In genomic region chr11:73331138-73331916, GRCh38 we compare ENCODE assay signal across 12 cellular contexts. TPM values are rescaled to one million over a fixed set of nuclear protein-coding genes. Genes with fewer than 3 reads are reported as not detected.
DNase-seq lines count a peak whose midpoint lies in the region; ATAC-seq, FAIRE-seq and TF ChIP-seq lines count a peak whose summit lies in the region.
"Had no signal": no experiment of that assay in that cellular context is flagged by ENCODE, and none has a peak within 500 bp of the region (broad histone marks: within the 10 kb centered on the region; RNA-seq: fewer than 3 reads in every experiment).

No MANE protein-coding gene starts in this region.

- TF ChIP-seq EP300 in H1 (IDR thresholded peaks at IDR 0.05; ENCODE audit: borderline replicate concordance in 1 of 2, low read depth in 2 of 2, low read length in 2 of 2) = peak in 1 of 2 experiments; percentile 69; a peak in 1 of 3 replicates
- no peak for TF ChIP-seq EP300 in tibial nerve (IDR thresholded peaks at IDR 0.05)

- no peak for ATAC-seq in GM19395 (IDR thresholded peaks at IDR 0.05; ENCODE audit: unreplicated experiment)
- ATAC-seq: activated CD8-positive, alpha-beta memory T cell treated with anti-CD3 and anti-CD28 coated beads, Interleukin-2, amount 10 ng/mL, durations not matched to agents 7 days and 5 days; stimulated activated naive CD8-positive, alpha-beta T cell treated with anti-CD3 and anti-CD28 coated beads, Interleukin-15, amount 100 ng/mL, for 72 hours had no signal

- H3K23me2 ChIP-seq in H1 (ENCODE audit: low read depth, low read length) = no peaks in the 10 kb centered on the region

- H3K36me3 ChIP-seq in Peyer's patch = no peaks in the 10 kb centered on the region
- no peaks in the 10 kb centered on the region for H3K36me3 ChIP-seq in H1 (ENCODE audit: control insufficient read depth in 2 of 4, insufficient read depth in 4 of 4, low read length in 3 of 4)
- H3K36me3 ChIP-seq in mesenchymal stem cell (ENCODE audit: control insufficient read depth in 1 of 2, insufficient read depth in 2 of 2, low read depth in 1 of 2, low read length in 2 of 2) = peaks cover 0 to 14% of the 10 kb centered on the region in 2 experiments
- no peaks in the 10 kb centered on the region for H3K36me3 ChIP-seq in tibial nerve

- H4K91ac ChIP-seq in H1 (replicated peaks; ENCODE audit: insufficient read length, low read length) (no peak overlapping the region), mesenchymal stem cell (ENCODE audit: low read length) (peak overlapping the region; percentile 96)

- no peaks in the 10 kb centered on the region for H3K79me2 ChIP-seq in H1 (ENCODE audit: control insufficient read depth in 1 of 2, insufficient read depth in 2 of 2, low read length in 2 of 2)

- H2BK15ac ChIP-seq in H1 (ENCODE audit: low read length) (no peak overlapping the region), mesenchymal stem cell (ENCODE audit: low read depth, poor library complexity, severe bottlenecking) (peak overlapping the region; percentile 60)

- H3K4me3 ChIP-seq in Peyer's patch (no peak overlapping the region), H1 (ENCODE audit: extremely low read depth in 1 of 4, insufficient read depth in 2 of 4, low read depth in 3 of 4, low read length in 4 of 4) (peak overlapping the region in 3 of 4 experiments; percentile 25 to 31 (median 27); a peak in 4 of 8 replicates), mesenchymal stem cell (ENCODE audit: insufficient read depth in 1 of 2, low read depth in 1 of 2, low read length in 2 of 2) (no peak overlapping the region), tibial nerve (no peak overlapping the region)

- H3K27me3 ChIP-seq in Peyer's patch (no peaks in the 10 kb centered on the region), H1 (replicated peaks in 1 of 4; ENCODE audit: control insufficient read depth in 3 of 4, extremely low read depth in 1 of 4, insufficient read depth in 3 of 4, low read length in 3 of 4) (peaks cover 28 to 58% (median 52%) of the 10 kb centered on the region in 4 experiments), mesenchymal stem cell (ENCODE audit: control insufficient read depth in 1 of 2, insufficient read depth in 1 of 2, low read length in 2 of 2) (no peaks in the 10 kb centered on the region), tibial nerve (no peaks in the 10 kb centered on the region)

- H3K14ac ChIP-seq in H1 (ENCODE audit: insufficient read length) (no peak overlapping the region), mesenchymal stem cell (ENCODE audit: low read length in 2 of 2) (peak overlapping the region in 1 of 2 experiments; percentile 95)

- H3K9ac ChIP-seq in H1 (replicated peaks in 1 of 4; ENCODE audit: extremely low read depth in 1 of 4, low read depth in 3 of 4, low read length in 3 of 4) (no peak overlapping the region), mesenchymal stem cell (ENCODE audit: low read length) (peak overlapping the region; percentile 10)

- no peak overlapping the region for H3K56ac ChIP-seq in H1 (replicated peaks; ENCODE audit: insufficient read length, low read depth, low read length)

- FAIRE-seq in H1 (lab: Jason Lieb, UNC) = no peak
- FAIRE-seq: colon, keratinocyte had no signal

- H3K9me3 ChIP-seq in Peyer's patch (no peaks in the 10 kb centered on the region), H1 (ENCODE audit: insufficient read depth in 2 of 2, low read depth in 1 of 2, low read length in 1 of 2) (no peaks in the 10 kb centered on the region), mesenchymal stem cell (ENCODE audit: control insufficient read depth, low read length) (no peaks in the 10 kb centered on the region), tibial nerve (no peaks in the 10 kb centered on the region)

- no peak for TF ChIP-seq CTCF in Peyer's patch (IDR thresholded peaks at IDR 0.05)
- no peak for TF ChIP-seq CTCF in H1 (IDR thresholded peaks at IDR 0.05; ENCODE audit: control extremely low read depth in 1 of 3, insufficient read depth in 1 of 3, low read depth in 1 of 3, low read length in 3 of 3)
- TF ChIP-seq CTCF in tibial nerve (IDR thresholded peaks at IDR 0.05) = peak in 1 of 5 experiments; percentile 7

- H2AK5ac ChIP-seq in H1 (ENCODE audit: low read depth, low read length) (peak overlapping the region; percentile 32; the same call in 1 of the 2 replicates), mesenchymal stem cell (ENCODE audit: low read length, severe bottlenecking) (peak overlapping the region; percentile 99)

- no peak overlapping the region for H2BK20ac ChIP-seq in H1 (ENCODE audit: low read length)

- H3K4ac ChIP-seq in H1 (replicated peaks; ENCODE audit: insufficient read length, low read depth, low read length) = no peak overlapping the region
- peak overlapping the region; percentile 82 to 85 for H3K4ac ChIP-seq in mesenchymal stem cell (ENCODE audit: low read depth in 1 of 2, low read length in 2 of 2)

- CTCF ChIA-PET in H1 (lab: Charles Lee; ENCODE audit: partially characterized antibody) = interaction anchor here (0.6 to 15.6 kb wide), 16 partner anchors 9 to 379 kb away, joined by 3 to 258 read pairs (median 5); partner anchors contain the start of gene ARHGEF17

- H3K4me1 ChIP-seq in Peyer's patch (peaks cover 0 to 50% (median 0%) of the 10 kb centered on the region in 4 donors), H1 (replicated peaks in 1 of 4; ENCODE audit: control insufficient read depth in 3 of 4, insufficient read depth in 4 of 4, low read length in 3 of 4) (peaks cover 10 to 32% (median 24%) of the 10 kb centered on the region in 4 experiments), mesenchymal stem cell (ENCODE audit: control insufficient read depth, insufficient read depth, low read depth, low read length) (peaks cover 65% of the 10 kb centered on the region), tibial nerve (peaks cover 3 to 94% (median 70%) of the 10 kb centered on the region in 4 donors)

- H2BK5ac ChIP-seq in H1 (ENCODE audit: low read depth, low read length) (no peak overlapping the region), mesenchymal stem cell (ENCODE audit: low read depth, low read length, poor library complexity, severe bottlenecking) (peak overlapping the region; percentile 90)

- no peak overlapping the region for H4K5ac ChIP-seq in H1 (ENCODE audit: insufficient read length, low read depth, low read length)

- H2AFZ ChIP-seq in H1 (ENCODE audit: low read length) = no peak overlapping the region
- H2AFZ ChIP-seq in mesenchymal stem cell (ENCODE audit: low read depth, low read length) = no peak overlapping the region

- peaks cover 25 to 35% of the 10 kb centered on the region in 2 experiments for H4K20me1 ChIP-seq in H1 (replicated peaks in 1 of 2; ENCODE audit: control insufficient read depth in 1 of 2, insufficient read depth in 2 of 2, low read length in 2 of 2)

- DNase-seq in Peyer's patch (no peak), H1 (ENCODE audit: low read depth in 1 of 2, low spot score in 2 of 2) (peak in 1 of 2 experiments; percentile 84), mesenchymal stem cell (peak; percentile 80), tibial nerve (ENCODE audit: low spot score in 2 of 2) (no peak), cortex of kidney (lab: John Stamatoyannopoulos, UW) (no peak), ureter (ENCODE audit: low spot score) (no peak), DMS 273 treated with DMSO at 0.1 percent for 48 hours (lab: John Stamatoyannopoulos, UW) (no peak)
- DNase-seq: activated CD8-positive, alpha-beta memory T cell treated with anti-CD3 and anti-CD28 coated beads, Interleukin-2, amount 10 ng/mL, durations not matched to agents 7 days and 5 days; stimulated activated naive CD8-positive, alpha-beta T cell treated with anti-CD3 and anti-CD28 coated beads, Interleukin-15, amount 100 ng/mL, for 72 hours had no signal

- no peak for TF ChIP-seq RAD21 in H1 (IDR thresholded peaks at IDR 0.05 in 1 of 2, conservative IDR thresholded peaks at IDR 0.05 in 1 of 2; ENCODE audit: low read depth in 2 of 2, low read length in 2 of 2)

- H2BK12ac ChIP-seq in H1 (ENCODE audit: low read depth, low read length) (no peak overlapping the region), mesenchymal stem cell (ENCODE audit: low read length in 2 of 2) (peak overlapping the region; percentile 71 to 99)

- H3K23ac ChIP-seq in H1 (ENCODE audit: insufficient read length) (no peak overlapping the region), mesenchymal stem cell (ENCODE audit: low read length in 2 of 2) (peak overlapping the region in 1 of 2 experiments; percentile 14)

- peak overlapping the region in 3 of 4 donors; percentile 25 to 64 (median 52) for H3K27ac ChIP-seq in Peyer's patch
- no peak overlapping the region for H3K27ac ChIP-seq in H1 (ENCODE audit: low read depth, low read length)
- H3K27ac ChIP-seq in mesenchymal stem cell (ENCODE audit: low read length, poor library complexity, severe bottlenecking) = peak overlapping the region; percentile 88
- H3K27ac ChIP-seq in tibial nerve = peak overlapping the region; percentile 65 to 90 (median 81)

- no peak for TF ChIP-seq POLR2A in Peyer's patch (IDR thresholded peaks at IDR 0.05)
- no peak for TF ChIP-seq POLR2A in H1 (IDR thresholded peaks at IDR 0.05; ENCODE audit: control extremely low read depth in 1 of 2, low read depth in 2 of 2, low read length in 2 of 2)
- TF ChIP-seq POLR2A in tibial nerve (IDR thresholded peaks at IDR 0.05) = no peak

- H3K4me2 ChIP-seq in H1 (ENCODE audit: insufficient read depth in 1 of 2, low read depth in 2 of 2, low read length in 2 of 2) = peak overlapping the region; percentile 55 to 58
- peak overlapping the region; percentile 63 for H3K4me2 ChIP-seq in mesenchymal stem cell (ENCODE audit: low read length, poor library complexity, severe bottlenecking)

- no peak overlapping the region for H4K8ac ChIP-seq in H1 (ENCODE audit: extremely low read depth, insufficient read depth, low read length)
- peak overlapping the region; percentile 93 for H4K8ac ChIP-seq in mesenchymal stem cell (ENCODE audit: low read length)

- peak overlapping the region; percentile 34 for H3K18ac ChIP-seq in H1 (ENCODE audit: extremely low read depth, low read length)
- peak overlapping the region; percentile 95 to 98 for H3K18ac ChIP-seq in mesenchymal stem cell (ENCODE audit: low read depth in 1 of 2, low read length in 2 of 2)

- 36% methylated on average over 2 of the region's 4 CpGs; no CpG with 5 or more reads in 1 of the 2 experiments for WGBS in H1 (ENCODE audit: extremely low coverage in 1 of 2, insufficient coverage in 1 of 2, insufficient read length in 1 of 2, insufficient replicate concordance in 2 of 2, low coverage in 1 of 2, low lambda C conversion rate in 2 of 2, missing lambda C conversion rate in 1 of 2), 2 experiments
- 26% methylated on average over 4 of the region's 4 CpGs for WGBS in mesenchymal stem cell
- 24 to 34% methylated on average over 2 to 4 of the region's 4 CpGs for WGBS in tibial nerve, 2 donors

- no peak overlapping the region for H2BK120ac ChIP-seq in H1 (replicated peaks; ENCODE audit: low read depth, low read length)
- H2BK120ac ChIP-seq in mesenchymal stem cell (ENCODE audit: low read depth, low read length) = peak overlapping the region; percentile 69

- POLR2A ChIA-PET in H1 (lab: Charles Lee; ENCODE audit: partially characterized antibody) = interaction anchor here (1.0 to 10.7 kb wide), 3 partner anchors 10 to 23 kb away, joined by 3 to 91 read pairs (median 4); partner anchors contain the start of gene ARHGEF17

- H3K79me1 ChIP-seq in H1 (ENCODE audit: low read depth, low read length) (no peaks in the 10 kb centered on the region), mesenchymal stem cell (replicated peaks; ENCODE audit: low read length, poor library complexity, severe bottlenecking) (peaks cover 5% of the 10 kb centered on the region)

RNA-seq across cellular contexts. Expression of gene ARHGEF17, which starts 23.3 kb away (rescaled TPM):
- total RNA-seq in Peyer's patch = 10 to 100 TPM in 3 of 4 donors, 1 to 10 TPM in 1; 3.2 to 33.8 (median 17.4) TPM
- total RNA-seq in H1 (2021; fragmentation: NEBNext Ultra II Directional; extraction: Animal tissue kit (Norgen Biotek cat#: 25700)) = 12.9 and 14.6 TPM in 2 replicates
- polyA plus RNA-seq in H1 (2011; rRNA removed) = 11.3 and 23.4 TPM in 2 replicates
- 12.4 TPM for polyA plus RNA-seq in H1 (2011; cell fraction: cytosol; rRNA removed)
- polyA plus RNA-seq in H1 (2011; cell fraction: nucleus; rRNA removed) = 65.2 TPM
- 5.6 to 10.8 TPM (median 10.0 TPM) in 4 replicates for polyA plus RNA-seq in H1 (2012, experiment 1 of 2)
- polyA plus RNA-seq in H1 (2012, experiment 2 of 2) = 7.7 TPM
- 5.6 TPM for polyA plus RNA-seq in H1 (2013, experiment 1 of 2)
- polyA plus RNA-seq in H1 (2013, experiment 2 of 2) = 5.2 TPM
- polyA minus RNA-seq in H1 (2011; rRNA and poly(A)+ RNA removed) = 15.5 and 17.0 TPM in 2 replicates
- 26.9 TPM for polyA minus RNA-seq in H1 (2011; cell fraction: cytosol; rRNA and poly(A)+ RNA removed)
- 34.7 TPM for polyA minus RNA-seq in H1 (2011; cell fraction: nucleus; rRNA and poly(A)+ RNA removed)
- 69.6 TPM for polyA plus RNA-seq in mesenchymal stem cell (2013, experiment 1 of 2)
- 65.7 TPM for polyA plus RNA-seq in mesenchymal stem cell (2013, experiment 2 of 2)
- 100 to 1,000 TPM; 102 to 135 (median 112) TPM for total RNA-seq in tibial nerve
- total RNA-seq in ureter = 71.5 TPM
- total RNA-seq: activated CD8-positive, alpha-beta memory T cell treated with anti-CD3 and anti-CD28 coated beads, Interleukin-2, amount 10 ng/mL, durations not matched to agents 7 days and 5 days had no signal

RNA-seq across cellular contexts. Expression of gene RELT, which starts 44.9 kb away (rescaled TPM):
- total RNA-seq in Peyer's patch (10 to 100 TPM in 1 of 4 donors, 1 to 10 TPM in 3; 1.2 to 19.0 (median 4.7) TPM), tibial nerve (1 to 10 TPM; 2.4 to 6.0 (median 2.5) TPM), ureter (3.6 TPM)
- 5.3 and 5.7 TPM in 2 replicates for total RNA-seq in H1 (2021; fragmentation: NEBNext Ultra II Directional; extraction: Animal tissue kit (Norgen Biotek cat#: 25700))
- polyA plus RNA-seq in H1 (2011; rRNA removed) = 3.4 and 4.4 TPM in 2 replicates
- polyA plus RNA-seq in H1 (2011; cell fraction: cytosol; rRNA removed) = 4.2 TPM
- 12.1 TPM for polyA plus RNA-seq in H1 (2011; cell fraction: nucleus; rRNA removed)
- polyA plus RNA-seq in H1 (2012, experiment 1 of 2) = 2.3 to 5.2 TPM (median 4.2 TPM) in 4 replicates
- 3.3 TPM for polyA plus RNA-seq in H1 (2012, experiment 2 of 2)
- 4.5 TPM for polyA plus RNA-seq in H1 (2013, experiment 1 of 2)
- 4.2 TPM for polyA plus RNA-seq in H1 (2013, experiment 2 of 2)
- polyA minus RNA-seq in H1 (2011; rRNA and poly(A)+ RNA removed) = 2.4 TPM in 2 replicates
- polyA minus RNA-seq in H1 (2011; cell fraction: cytosol; rRNA and poly(A)+ RNA removed) = 4.7 TPM
- polyA minus RNA-seq in H1 (2011; cell fraction: nucleus; rRNA and poly(A)+ RNA removed) = 6.6 TPM
- 2.6 TPM for polyA plus RNA-seq in mesenchymal stem cell (2013, experiment 1 of 2)
- 3.0 TPM for polyA plus RNA-seq in mesenchymal stem cell (2013, experiment 2 of 2)

RNA-seq across cellular contexts. Expression of gene P2RY6, which starts 59.2 kb away (rescaled TPM):
- total RNA-seq in Peyer's patch (1 to 10 TPM in 3 of 4 donors, not detected in 1; 1.5 to 6.6 (median 2.3) TPM), tibial nerve (1 to 10 TPM in 1 of 4 donors, under 1 TPM in 2, not detected in 1; 0.63 to 3.3 (median 0.90) TPM), ureter (2.2 TPM)
- total RNA-seq in H1 (2021; fragmentation: NEBNext Ultra II Directional; extraction: Animal tissue kit (Norgen Biotek cat#: 25700)) = not detected in 2 replicates
- polyA plus RNA-seq in H1 (2011; rRNA removed) = 0.15 and 0.20 TPM in 2 replicates
- 0.26 TPM for polyA plus RNA-seq in H1 (2011; cell fraction: cytosol; rRNA removed)
- 0.13 TPM for polyA plus RNA-seq in H1 (2011; cell fraction: nucleus; rRNA removed)
- 0.09 to 0.11 TPM in 2 of 4 replicates, not detected in the others for polyA plus RNA-seq in H1 (2012, experiment 1 of 2)
- polyA plus RNA-seq in H1 (2012, experiment 2 of 2) = not detected
- 0.18 TPM for polyA plus RNA-seq in H1 (2013, experiment 1 of 2)
- polyA plus RNA-seq in H1 (2013, experiment 2 of 2) = 0.07 TPM
- 0.17 and 0.32 TPM in 2 replicates for polyA minus RNA-seq in H1 (2011; rRNA and poly(A)+ RNA removed)
- not detected for polyA minus RNA-seq in H1 (2011; cell fraction: cytosol; rRNA and poly(A)+ RNA removed)
- polyA minus RNA-seq in H1 (2011; cell fraction: nucleus; rRNA and poly(A)+ RNA removed) = not detected
- polyA plus RNA-seq in mesenchymal stem cell (2013, experiment 1 of 2) = 0.35 TPM
- 0.21 TPM for polyA plus RNA-seq in mesenchymal stem cell (2013, experiment 2 of 2)
- total RNA-seq: activated CD8-positive, alpha-beta memory T cell treated with anti-CD3 and anti-CD28 coated beads, Interleukin-2, amount 10 ng/mL, durations not matched to agents 7 days and 5 days had no signal

Comparison
In these comparisons a context has a peak if more than half of its experiments do, and no peak if none do; other contexts are left out.
1. H3K4me3 ChIP-seq: peak in H1 (3 of 4); none in Peyer's patch (0 of 4), mesenchymal stem cell (0 of 2) and tibial nerve (0 of 4).